ENCODE assay signal across 11 cellular contexts in genomic region chr11:44308923-44309482, GRCh38. TPM values are rescaled to one million over a fixed set of nuclear protein-coding genes. Genes with fewer than 3 reads are reported as not detected.
DNase-seq lines count a peak whose midpoint lies in the region; ATAC-seq and TF ChIP-seq lines count a peak whose summit lies in the region.
"Had no signal": no experiment of that assay in that cellular context is flagged by ENCODE, and none has a peak within 500 bp of the region (broad histone marks: within the 10 kb centered on the region; RNA-seq: fewer than 3 reads in every experiment).

No MANE protein-coding gene starts in this region.

- no peak overlapping the region for H3K27ac ChIP-seq in right cardiac atrium (ENCODE audit: low read length)
- H3K27ac ChIP-seq: brain microvascular endothelial cell had no signal

- no peak overlapping the region for H3K27ac Mint-ChIP-seq in stimulated activated effector memory CD8-positive, alpha-beta T cell treated with anti-CD3 and anti-CD28 coated beads, Interleukin-12 subunit alpha, Interleukin-12 subunit beta, amount 100 ng/mL, for 72 hours

- intact Hi-C loops in right cardiac atrium (cut with DNase I) = no loop called here
- intact Hi-C loops in left colon (cut with DNase I, micrococcal nuclease) = no loop called here

- ATAC-seq in right cardiac atrium = no peak
- no peak for ATAC-seq in stimulated activated effector memory CD8-positive, alpha-beta T cell treated with anti-CD3 and anti-CD28 coated beads, Interleukin-12 subunit alpha, Interleukin-12 subunit beta, amount 100 ng/mL, for 72 hours
- no peak for ATAC-seq in HG02588 (IDR thresholded peaks at IDR 0.05; ENCODE audit: unreplicated experiment)
- ATAC-seq in left colon = no peak

- peaks cover 8% of the 10 kb centered on the region for H3K36me3 Mint-ChIP-seq in stimulated activated effector memory CD8-positive, alpha-beta T cell treated with anti-CD3 and anti-CD28 coated beads, Interleukin-12 subunit alpha, Interleukin-12 subunit beta, amount 100 ng/mL, for 72 hours

- no peak for TF ChIP-seq CTCF in LNCaP clone FGC (IDR thresholded peaks at IDR 0.05; ENCODE audit: control insufficient read depth, extremely low read depth, insufficient read depth)

- peak overlapping the region; percentile 27 for H3K4me3 Mint-ChIP-seq in stimulated activated effector memory CD8-positive, alpha-beta T cell treated with anti-CD3 and anti-CD28 coated beads, Interleukin-12 subunit alpha, Interleukin-12 subunit beta, amount 100 ng/mL, for 72 hours

- peak; percentile 42 for DNase-seq in NCI-H2227 (lab: John Stamatoyannopoulos, UW; ENCODE audit: unreplicated experiment)
- no peak for DNase-seq in NCI-H2227 treated with DMSO at 0.1 percent for 48 hours (lab: John Stamatoyannopoulos, UW)
- DNase-seq in LNCaP clone FGC (ENCODE audit: low read depth) = no peak
- DNase-seq in right cardiac atrium = no peak
- DNase-seq in stimulated activated effector memory CD8-positive, alpha-beta T cell treated with anti-CD3 and anti-CD28 coated beads, Interleukin-12 subunit alpha, Interleukin-12 subunit beta, amount 100 ng/mL, for 72 hours (ENCODE audit: low spot score in 2 of 2) = no peak
- DNase-seq in NCI-H2029 treated with DMSO at 0.1 percent for 48 hours (lab: John Stamatoyannopoulos, UW) = no peak
- DNase-seq in left colon = no peak
- DNase-seq: brain microvascular endothelial cell had no signal

- H3K9me3 ChIP-seq in right cardiac atrium (ENCODE audit: control insufficient read depth, low read length) = no peaks in the 10 kb centered on the region

- peaks cover 29% of the 10 kb centered on the region for H3K4me1 Mint-ChIP-seq in stimulated activated effector memory CD8-positive, alpha-beta T cell treated with anti-CD3 and anti-CD28 coated beads, Interleukin-12 subunit alpha, Interleukin-12 subunit beta, amount 100 ng/mL, for 72 hours

- 14% methylated on average over 57 of the region's 57 CpGs for WGBS in right cardiac atrium

- no peaks in the 10 kb centered on the region for H3K9me3 Mint-ChIP-seq in stimulated activated effector memory CD8-positive, alpha-beta T cell treated with anti-CD3 and anti-CD28 coated beads, Interleukin-12 subunit alpha, Interleukin-12 subunit beta, amount 100 ng/mL, for 72 hours

- H3K4me1 ChIP-seq in right cardiac atrium (ENCODE audit: control insufficient read depth, insufficient read depth, low read length) = peaks cover 3% of the 10 kb centered on the region

- H3K27me3 ChIP-seq in right cardiac atrium (ENCODE audit: control insufficient read depth, insufficient read depth) = no peaks in the 10 kb centered on the region

- H3K4me3 ChIP-seq in LNCaP clone FGC (ENCODE audit: low read depth, low read length) (peak overlapping the region; percentile 56), right cardiac atrium (ENCODE audit: low read length) (peak overlapping the region; percentile 24)

RNA-seq across cellular contexts. Expression of gene ALX4, which starts 0.9 kb away (rescaled TPM):
- total RNA-seq in right cardiac atrium = not detected
- polyA plus RNA-seq in right cardiac atrium = 0.07 TPM
- not detected for total RNA-seq in left colon
- total RNA-seq: HT1080, posterior vena cava had no signal
